8 cellular contexts compared by ENCODE assay signal in the genomic region with DNA sequence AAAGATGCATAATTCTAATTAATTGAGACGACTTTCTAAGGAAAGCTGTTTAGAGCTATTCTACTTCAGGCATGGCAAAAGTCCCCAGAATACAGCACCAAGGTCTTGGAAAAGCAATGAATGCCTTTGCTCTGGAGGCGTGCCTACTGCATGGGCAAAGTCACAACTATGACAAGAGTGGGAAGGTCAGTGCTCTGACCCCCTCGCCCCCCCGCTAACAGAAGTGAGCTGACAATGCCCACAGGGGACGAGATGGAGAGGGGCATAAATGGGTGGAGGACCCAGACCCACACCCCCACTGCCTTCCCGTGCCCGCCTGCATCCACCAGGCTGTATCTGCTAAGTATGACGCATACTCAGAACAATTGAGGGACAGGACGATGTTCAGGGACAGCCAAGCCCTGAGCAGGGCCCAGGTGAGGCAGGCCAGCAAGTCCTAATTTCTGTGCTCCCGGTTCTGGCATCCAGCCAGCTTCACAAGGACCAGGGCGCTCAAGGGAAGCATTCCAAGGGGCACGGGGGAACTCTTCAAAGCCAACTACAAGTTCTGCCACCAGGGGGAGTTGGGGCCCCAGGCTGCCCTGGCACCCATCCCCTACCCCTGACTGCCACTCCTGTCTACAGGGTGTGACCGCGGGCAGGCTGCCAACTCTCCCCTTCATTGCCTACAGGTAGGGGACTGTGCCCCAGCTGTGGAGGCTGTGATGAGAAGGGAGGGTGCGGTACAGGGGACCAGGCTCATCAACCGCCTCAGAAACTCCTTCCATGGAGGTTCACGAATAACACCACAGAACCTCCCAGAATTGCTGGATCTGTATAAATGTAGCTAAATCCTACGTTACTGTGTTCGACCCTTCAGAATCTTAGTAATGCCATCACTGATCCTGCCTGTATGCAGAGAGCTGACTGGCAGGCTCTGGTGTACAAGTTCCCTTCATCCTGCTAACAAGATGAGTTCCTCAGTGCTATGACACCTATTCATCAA. TPM values are rescaled to one million over a fixed set of nuclear protein-coding genes. Genes with fewer than 3 reads are reported as not detected.
DNase-seq lines count a peak whose midpoint lies in the region; ATAC-seq and TF ChIP-seq lines count a peak whose summit lies in the region.

No MANE protein-coding gene starts in this region.

- no peaks in the 10 kb centered on the region for H3K27me3 ChIP-seq in SK-N-SH (ENCODE audit: insufficient read depth)

- no peaks in the 10 kb centered on the region for H3K79me2 ChIP-seq in SK-N-SH (ENCODE audit: insufficient read depth)

- peak; percentile 74 for TF ChIP-seq CTCF in SK-N-SH (IDR thresholded peaks at IDR 0.05)

- H3K4me2 ChIP-seq in SK-N-SH, result no peak overlapping the region

- no peak overlapping the region for H2AFZ ChIP-seq in SK-N-SH (ENCODE audit: low read depth)

- CTCF ChIA-PET in SK-N-SH (lab: Yijun Ruan, JAX), result interaction anchor here (0.6 to 6.0 kb wide), 29 partner anchors 9 to 269 kb away, joined by 3 to 88 read pairs (median 4); partner anchors contain the start of genes HBM, MPG and NPRL3

- H3K4me3 ChIP-seq in SK-N-SH (ENCODE audit: low read depth in 2 of 2, low read length in 1 of 2), result no peak overlapping the region

- POLR2A ChIA-PET in SK-N-SH (lab: Yijun Ruan, JAX), result no interaction called here

- peaks cover 3 to 5% of the 10 kb centered on the region in 2 experiments for H3K36me3 ChIP-seq in SK-N-SH (replicated peaks in 1 of 2; ENCODE audit: control insufficient read depth in 1 of 2, insufficient read depth in 2 of 2, low read length in 1 of 2)

- no peaks in the 10 kb centered on the region for H3K9me2 ChIP-seq in SK-N-SH

- peak in 1 of 2 donors; percentile 55 for ATAC-seq in left cardiac atrium
- ATAC-seq in HG03378 (IDR thresholded peaks at IDR 0.05; ENCODE audit: unreplicated experiment), result no peak
- no peak for ATAC-seq in HG03354 (IDR thresholded peaks at IDR 0.05; ENCODE audit: poor library complexity, severe bottlenecking, unreplicated experiment)

- H4K20me1 ChIP-seq in SK-N-SH (ENCODE audit: insufficient read depth), result peaks cover 11% of the 10 kb centered on the region

- intact Hi-C loops in left cardiac atrium (cut with DNase I), result loop anchor here (5.0 kb wide), 1 partner anchor 245 kb away; no protein-coding TSS in a partner anchor

- H3K9ac ChIP-seq in SK-N-SH, result no peak overlapping the region

- TF ChIP-seq RAD21 in SK-N-SH (IDR thresholded peaks at IDR 0.05; ENCODE audit: low read length), result peak; percentile 62

- H3K27ac ChIP-seq in SK-N-SH (ENCODE audit: low read depth in 2 of 2, low read length in 1 of 2), result no peak overlapping the region

- peaks cover 6 to 14% of the 10 kb centered on the region in 2 experiments; a peak in 3 of 4 replicates for H3K4me1 ChIP-seq in SK-N-SH (ENCODE audit: control insufficient read depth in 1 of 2, insufficient read depth in 2 of 2, low read depth in 1 of 2, low read length in 1 of 2)

- H3K9me3 ChIP-seq in SK-N-SH, result no peaks in the 10 kb centered on the region

- H3F3A ChIP-seq in SK-N-SH (replicated peaks; ENCODE audit: insufficient read depth), result no peaks in the 10 kb centered on the region

- DNase-seq in EL, result peak; percentile 56
- DNase-seq in M059J (ENCODE audit: low read depth), result peak; percentile 30
- DNase-seq in SK-N-SH, result peak; percentile 87
- peak; percentile 63 for DNase-seq in activated naive CD4-positive, alpha-beta T cell treated with Interleukin-2 at 50 U/mL for 16 hours
- DNase-seq in left cardiac atrium, result peak; percentile 68
- peak; percentile 75 for DNase-seq in stimulated activated CD4-positive, alpha-beta T cell treated with anti-CD3 and anti-CD28 coated beads, Interleukin-15, amount 100 ng/mL, for 24 hours

- 80% methylated on average over 12 of the region's 19 CpGs for WGBS in SK-N-SH (ENCODE audit: low lambda C conversion rate)

- no peak for TF ChIP-seq EP300 in SK-N-SH (IDR thresholded peaks at IDR 0.05; ENCODE audit: borderline replicate concordance in 1 of 2, low read depth in 1 of 2, low read length in 1 of 2)

TF ChIP-seq in SK-N-SH, 30 proteins besides CTCF, POLR2A, EP300 and RAD21:
- TF ChIP-seq, protein P1, sequence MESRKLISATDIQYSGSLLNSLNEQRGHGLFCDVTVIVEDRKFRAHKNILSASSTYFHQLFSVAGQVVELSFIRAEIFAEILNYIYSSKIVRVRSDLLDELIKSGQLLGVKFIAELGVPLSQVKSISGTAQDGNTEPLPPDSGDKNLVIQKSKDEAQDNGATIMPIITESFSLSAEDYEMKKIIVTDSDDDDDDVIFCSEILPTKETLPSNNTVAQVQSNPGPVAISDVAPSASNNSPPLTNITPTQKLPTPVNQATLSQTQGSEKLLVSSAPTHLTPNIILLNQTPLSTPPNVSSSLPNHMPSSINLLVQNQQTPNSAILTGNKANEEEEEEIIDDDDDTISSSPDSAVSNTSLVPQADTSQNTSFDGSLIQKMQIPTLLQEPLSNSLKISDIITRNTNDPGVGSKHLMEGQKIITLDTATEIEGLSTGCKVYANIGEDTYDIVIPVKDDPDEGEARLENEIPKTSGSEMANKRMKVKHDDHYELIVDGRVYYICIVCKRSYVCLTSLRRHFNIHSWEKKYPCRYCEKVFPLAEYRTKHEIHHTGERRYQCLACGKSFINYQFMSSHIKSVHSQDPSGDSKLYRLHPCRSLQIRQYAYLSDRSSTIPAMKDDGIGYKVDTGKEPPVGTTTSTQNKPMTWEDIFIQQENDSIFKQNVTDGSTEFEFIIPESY (IDR thresholded peaks at IDR 0.05; ENCODE audit: borderline replicate concordance, low read depth), result no peak
- TF ChIP-seq JUND (IDR thresholded peaks at IDR 0.05) (no peak), ELF1 (IDR thresholded peaks at IDR 0.05) (no peak), SIN3A (IDR thresholded peaks at IDR 0.05; ENCODE audit: borderline replicate concordance, low read depth, low read length) (no peak), RXRA (IDR thresholded peaks at IDR 0.05; ENCODE audit: borderline replicate concordance, low read depth) (no peak), YY1 (IDR thresholded peaks at IDR 0.05; ENCODE audit: low read depth) (no peak), POLR2AphosphoS5 (IDR thresholded peaks at IDR 0.05; ENCODE audit: low read depth, low read length) (no peak), TEAD4 (IDR thresholded peaks at IDR 0.05; ENCODE audit: borderline replicate concordance, insufficient read depth) (no peak), MAX (IDR thresholded peaks at IDR 0.05; ENCODE audit: low read depth) (no peak), RCOR1 (IDR thresholded peaks at IDR 0.05; ENCODE audit: low read length) (no peak), MXI1 (IDR thresholded peaks at IDR 0.05; ENCODE audit: low read depth, low read length) (no peak), FOSL2 (IDR thresholded peaks at IDR 0.05; ENCODE audit: borderline replicate concordance, low read depth) (no peak), NFIC (IDR thresholded peaks at IDR 0.05; ENCODE audit: borderline replicate concordance) (peak; percentile 32; the same call in 1 of the 2 replicates), SMC3 (IDR thresholded peaks at IDR 0.05; ENCODE audit: low read depth, low read length) (peak; percentile 72), CHD2 (IDR thresholded peaks at IDR 0.05; ENCODE audit: low read length, partially characterized antibody) (no peak), PBX3 (IDR thresholded peaks at IDR 0.05) (no peak)

RNA-seq across cellular contexts. Expression of gene NPRL3, which starts 20.8 kb away (rescaled TPM):
- total RNA-seq in M059J (2014; rRNA removed; shearing (Covaris generic)), result 5.3 and 6.9 TPM in 2 replicates
- polyA plus RNA-seq in SK-N-SH (2012; rRNA removed), result 6.7 and 22.2 TPM in 2 replicates
- polyA plus RNA-seq in SK-N-SH (2012; cell fraction: cytosol; rRNA removed), result 9.0 and 14.0 TPM in 2 replicates
- 36.4 and 37.0 TPM in 2 replicates for polyA plus RNA-seq in SK-N-SH (2012; cell fraction: nucleus; rRNA removed)
- total RNA-seq in left cardiac atrium, result 10 to 100 TPM; 18.3 to 18.7 TPM

RNA-seq across cellular contexts. Expression of gene HBZ, which starts 34.8 kb away (rescaled TPM):
- not detected in 2 replicates for total RNA-seq in M059J (2014; rRNA removed; shearing (Covaris generic))
- polyA plus RNA-seq in SK-N-SH (2012; rRNA removed), result not detected in 2 replicates
- polyA plus RNA-seq in SK-N-SH (2012; cell fraction: cytosol; rRNA removed), result not detected in 2 replicates
- not detected in 2 replicates for polyA plus RNA-seq in SK-N-SH (2012; cell fraction: nucleus; rRNA removed)
- under 1 TPM in 1 of 2 donors, not detected in 1; 0.32 TPM for total RNA-seq in left cardiac atrium

RNA-seq across cellular contexts. Expression of gene MPG, which starts 39.6 kb away (rescaled TPM):
- 67.3 and 91.9 TPM in 2 replicates for total RNA-seq in M059J (2014; rRNA removed; shearing (Covaris generic))
- polyA plus RNA-seq in SK-N-SH (2012; rRNA removed), result 93.3 and 98.3 TPM in 2 replicates
- 46.5 and 72.7 TPM in 2 replicates for polyA plus RNA-seq in SK-N-SH (2012; cell fraction: cytosol; rRNA removed)
- polyA plus RNA-seq in SK-N-SH (2012; cell fraction: nucleus; rRNA removed), result 42.9 and 60.4 TPM in 2 replicates
- 10 to 100 TPM; 29.9 to 40.2 TPM for total RNA-seq in left cardiac atrium

RNA-seq across cellular contexts. Expression of gene RHBDF1, which starts 45.2 kb away (rescaled TPM):
- total RNA-seq in M059J (2014; rRNA removed; shearing (Covaris generic)), result 4.9 and 11.9 TPM in 2 replicates
- 49.1 and 54.1 TPM in 2 replicates for polyA plus RNA-seq in SK-N-SH (2012; rRNA removed)
- polyA plus RNA-seq in SK-N-SH (2012; cell fraction: cytosol; rRNA removed), result 13.4 and 21.3 TPM in 2 replicates
- 312 and 381 TPM in 2 replicates for polyA plus RNA-seq in SK-N-SH (2012; cell fraction: nucleus; rRNA removed)
- 10 to 100 TPM; 15.5 to 22.1 TPM for total RNA-seq in left cardiac atrium

RNA-seq across cellular contexts. Expression of gene HBM, which starts 48.1 kb away (rescaled TPM):
- not detected in 2 replicates for total RNA-seq in M059J (2014; rRNA removed; shearing (Covaris generic))
- polyA plus RNA-seq in SK-N-SH (2012; rRNA removed), result not detected in 2 replicates
- not detected in 2 replicates for polyA plus RNA-seq in SK-N-SH (2012; cell fraction: cytosol; rRNA removed)
- not detected in 2 replicates for polyA plus RNA-seq in SK-N-SH (2012; cell fraction: nucleus; rRNA removed)
- total RNA-seq in left cardiac atrium, result not detected

Comparison
In these comparisons a context has a peak if more than half of its experiments do, and no peak if none do; other contexts are left out.
1. DNase-seq: peak in every context shown above with its lines; median percentile 87 in SK-N-SH; 75 in stimulated activated CD4-positive, alpha-beta T cell treated with anti-CD3 and anti-CD28 coated beads, Interleukin-15, amount 100 ng/mL, for 24 hours; 68 in left cardiac atrium; 63 in activated naive CD4-positive, alpha-beta T cell treated with Interleukin-2 at 50 U/mL for 16 hours; 56 in EL; 30 in M059J.